Comparison of ENCODE assay signal across 2 cellular contexts in genomic region chr10:99994801-99995200, GRCh38.
TF ChIP-seq lines count a peak whose summit lies in the region.

No MANE protein-coding gene starts in this region.

TF ChIP-seq in HepG2, 621 proteins besides CTCF, POLR2A, EP300 and RAD21:
- no peak for TF ChIP-seq BORCS8-MEF2B (CRISPR knock-in tag; IDR thresholded peaks at IDR 0.05)
- TF ChIP-seq ZNF121 (CRISPR knock-in tag; IDR thresholded peaks at IDR 0.05) = peak; percentile 74
TF ChIP-seq in HepG2: peak in this region for 1.

TF ChIP-seq in endothelial cell of umbilical vein, 7 proteins besides CTCF, POLR2A, EP300 and RAD21:
- TF ChIP-seq POLR2AphosphoS5 (IDR thresholded peaks at IDR 0.05; ENCODE audit: insufficient read depth, low read depth, low read length) = peak; percentile 9
- no peak for TF ChIP-seq EZH2 (IDR thresholded peaks at IDR 0.05; ENCODE audit: borderline replicate concordance, low read depth, low read length, severe bottlenecking)
